8 cellular contexts compared by ENCODE assay signal in the genomic region with DNA sequence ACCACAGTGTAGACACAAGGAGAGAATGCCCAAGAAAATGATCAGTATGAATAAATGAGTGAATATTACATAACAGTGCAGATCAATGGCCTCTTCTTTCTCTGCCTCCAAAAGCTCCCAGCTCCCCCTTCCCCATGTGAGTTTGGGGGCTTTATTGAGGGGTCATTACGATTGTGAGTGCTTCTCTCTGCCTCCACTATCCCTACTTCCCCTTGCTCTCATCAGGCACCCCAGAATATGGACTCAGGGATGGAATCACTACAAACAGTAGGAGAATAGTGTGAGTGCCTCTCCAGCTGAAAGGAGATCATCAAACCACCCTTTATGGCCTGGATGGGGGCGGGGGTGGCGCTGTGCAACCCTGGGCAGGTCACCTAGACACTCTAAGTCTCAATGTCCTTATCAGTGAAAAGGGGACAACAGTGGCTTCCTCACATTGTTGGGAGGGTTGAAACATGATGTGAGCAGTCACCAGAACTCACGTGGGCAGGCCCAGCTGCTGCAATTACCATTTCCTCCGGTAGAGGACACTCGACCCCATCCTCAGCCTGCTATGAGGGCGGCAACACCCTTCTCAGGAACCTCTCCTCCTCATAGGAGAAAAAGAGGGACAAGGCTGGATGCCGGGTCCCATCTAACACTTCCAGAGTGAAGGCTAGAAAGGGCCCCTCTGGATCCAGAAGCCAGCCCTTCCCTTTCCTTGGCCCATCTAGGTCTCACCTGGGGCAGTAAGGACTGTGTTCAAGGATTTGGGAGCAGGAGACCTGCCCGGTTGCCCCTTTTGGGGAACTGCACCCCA. TPM values are rescaled to one million over a fixed set of nuclear protein-coding genes. Genes with fewer than 3 reads are reported as not detected.
DNase-seq lines count a peak whose midpoint lies in the region; ATAC-seq, FAIRE-seq and TF ChIP-seq lines count a peak whose summit lies in the region.

No MANE protein-coding gene starts in this region.

- H3K27ac ChIP-seq in SJCRH30 (no peak overlapping the region), osteoblast (ENCODE audit: low read depth, low read length) (no peak overlapping the region), suprapubic skin (no peak overlapping the region)

- H3K36me3 ChIP-seq in SJCRH30 (no peaks in the 10 kb centered on the region), osteoblast (ENCODE audit: insufficient read depth, low read length) (no peaks in the 10 kb centered on the region), suprapubic skin (no peaks in the 10 kb centered on the region)

- peak; percentile 73 for DNase-seq in GM12892 (ENCODE audit: insufficient read length)
- DNase-seq in NAMALWA (ENCODE audit: low spot score): peak; percentile 89
- peak; percentile 80 to 91 for DNase-seq in SJCRH30
- peak; percentile 45 to 69 (median 54) for DNase-seq in activated naive CD4-positive, alpha-beta T cell (lab: John Stamatoyannopoulos, UW)
- DNase-seq in frontal cortex (ENCODE audit: low spot score in 2 of 2): peak; percentile 74 to 84
- peak; percentile 95 for DNase-seq in osteoblast (ENCODE audit: insufficient read length, low spot score, missing footprints)
- DNase-seq in suprapubic skin (ENCODE audit: low spot score in 2 of 2): peak; percentile 89 to 91

- TF ChIP-seq POLR2A in GM12892 (IDR thresholded peaks at IDR 0.05; ENCODE audit: low read depth, low read length) (no peak), suprapubic skin (IDR thresholded peaks at IDR 0.05) (no peak)

- 0 out of 2 replicates have a peak, but pooled peaks cover 3% of the 10 kb centered on the region for H3K27me3 ChIP-seq in SJCRH30
- H3K27me3 ChIP-seq in osteoblast (ENCODE audit: insufficient read depth, low read length): peaks cover 28% of the 10 kb centered on the region
- H3K27me3 ChIP-seq in suprapubic skin: peaks cover 28% of the 10 kb centered on the region

- H3K4me1 ChIP-seq in SJCRH30: peaks cover 6% of the 10 kb centered on the region; the same call in 1 of the 2 replicates
- peaks cover 8% of the 10 kb centered on the region for H3K4me1 ChIP-seq in osteoblast (ENCODE audit: insufficient read depth, low read length)
- H3K4me1 ChIP-seq in suprapubic skin: peaks cover 35% of the 10 kb centered on the region

- H3K4me2 ChIP-seq in osteoblast (ENCODE audit: insufficient read depth, low read length): peak overlapping the region; percentile 66

- TF ChIP-seq EP300 in suprapubic skin (IDR thresholded peaks at IDR 0.05): no peak

- H3K79me2 ChIP-seq in osteoblast (ENCODE audit: insufficient read depth, low read length): no peaks in the 10 kb centered on the region

- ATAC-seq in GM21786 (IDR thresholded peaks at IDR 0.05; ENCODE audit: unreplicated experiment): no peak

- no peak overlapping the region for H3K4me3 ChIP-seq in SJCRH30
- no peak overlapping the region for H3K4me3 ChIP-seq in osteoblast (ENCODE audit: insufficient read depth, low read length)
- no peak overlapping the region for H3K4me3 ChIP-seq in suprapubic skin

- peak; percentile 99 for TF ChIP-seq CTCF in osteoblast (IDR thresholded peaks at IDR 0.05; ENCODE audit: extremely low read depth, low read depth, low read length)
- TF ChIP-seq CTCF in suprapubic skin (IDR thresholded peaks at IDR 0.05): peak; percentile 96 to 98

- WGBS in suprapubic skin: 14% methylated on average over 8 of the region's 9 CpGs

- H3K9me3 ChIP-seq in SJCRH30 (replicated peaks) (no peaks in the 10 kb centered on the region), osteoblast (ENCODE audit: low read depth, low read length) (no peaks in the 10 kb centered on the region), suprapubic skin (no peaks in the 10 kb centered on the region)

- H2AFZ ChIP-seq in osteoblast (ENCODE audit: low read length): peak overlapping the region; percentile 81

- H4K20me1 ChIP-seq in osteoblast (ENCODE audit: insufficient read depth, low read length): no peaks in the 10 kb centered on the region

- FAIRE-seq in GM12892 (lab: Jason Lieb, UNC): no peak
- no peak for FAIRE-seq in frontal cortex (lab: Jason Lieb, UNC)

RNA-seq across cellular contexts. Expression of gene EPOP, which starts 2.1 kb away (rescaled TPM):
- 5.2 TPM for polyA plus RNA-seq in GM12892 (2012; ENCODE audit: missing spikeins)
- 6.1 and 6.6 TPM in 2 replicates for total RNA-seq in SJCRH30 (2014; rRNA removed; shearing (Covaris generic))
- total RNA-seq in frontal cortex (0.82 TPM), osteoblast (1.2 and 2.2 TPM in 2 replicates), suprapubic skin (1 to 10 TPM in 3 of 4 donors, under 1 TPM in 1; 0.80 to 6.1 (median 3.2) TPM)

RNA-seq across cellular contexts. Expression of gene MLLT6, which starts 28.2 kb away (rescaled TPM):
- 50.6 TPM for polyA plus RNA-seq in GM12892 (2012; ENCODE audit: missing spikeins)
- 24.2 and 35.5 TPM in 2 replicates for total RNA-seq in SJCRH30 (2014; rRNA removed; shearing (Covaris generic))
- total RNA-seq in frontal cortex (16.3 TPM), osteoblast (33.3 and 44.2 TPM in 2 replicates), suprapubic skin (100 to 1,000 TPM in 1 of 4 donors, 10 to 100 TPM in 3; 62.7 to 136 (median 79.0) TPM)

RNA-seq across cellular contexts. Expression of gene CISD3, which starts 53.2 kb away (rescaled TPM):
- 15.2 TPM for polyA plus RNA-seq in GM12892 (2012; ENCODE audit: missing spikeins)
- 11.6 and 14.5 TPM in 2 replicates for total RNA-seq in SJCRH30 (2014; rRNA removed; shearing (Covaris generic))
- total RNA-seq in frontal cortex (0.82 TPM), osteoblast (3.5 and 3.6 TPM in 2 replicates), suprapubic skin (10 to 100 TPM in 2 of 4 donors, 1 to 10 TPM in 2; 6.8 to 12.7 (median 10.1) TPM)
